25 cellular contexts compared by ENCODE assay signal in the genomic region with DNA sequence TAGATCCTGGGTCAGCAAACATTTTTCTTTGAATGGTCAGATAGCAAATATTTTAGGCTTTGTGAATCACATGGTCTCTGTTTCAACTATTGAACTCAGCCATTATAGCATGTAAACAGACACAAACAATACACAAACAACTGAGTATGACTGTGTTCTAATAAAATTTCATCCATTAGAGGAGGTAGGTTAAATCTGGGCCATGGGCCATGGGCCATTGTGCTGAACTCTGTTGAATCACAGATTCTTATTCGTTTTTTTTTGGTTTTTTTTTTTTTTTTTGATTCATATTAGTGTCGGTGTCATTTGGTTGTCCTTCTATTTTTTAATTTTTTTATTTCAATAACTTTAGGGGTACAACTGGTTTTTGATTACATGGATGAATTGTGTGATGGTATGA.
"Had no signal": no experiment of that assay in that cellular context is flagged by ENCODE, and none has a peak within 500 bp of the region (broad histone marks: within the 10 kb centered on the region; RNA-seq: fewer than 3 reads in every experiment).

No MANE protein-coding gene starts in this region.

- H3K36me3 Mint-ChIP-seq: mesothelial cell of epicardium; naive B cell; naive thymus-derived CD8-positive, alpha-beta T cell had no signal

- H3K27ac Mint-ChIP-seq: dendritic cell treated with granulocyte-macrophage colony-stimulating factor and Interleukin-4, amounts not matched to agents 40 ng/mL and 50 ng/mL, for 4 days; mesothelial cell of epicardium; naive B cell; naive thymus-derived CD8-positive, alpha-beta T cell had no signal

- H3K4me3 ChIP-seq: colonic mucosa, esophagus squamous epithelium, gastrocnemius medialis, heart right ventricle, left lung, lower lobe of right lung, mucosa of descending colon had no signal

- FAIRE-seq: islet of Langerhans, keratinocyte had no signal

- H3K27me3 ChIP-seq: colonic mucosa, esophagus squamous epithelium, gastrocnemius medialis, heart right ventricle, left lung had no signal

- H3K4me1 Mint-ChIP-seq: mesothelial cell of epicardium; naive B cell; naive thymus-derived CD8-positive, alpha-beta T cell had no signal

- H3K27ac ChIP-seq: colonic mucosa, epithelial cell of prostate, esophagus squamous epithelium, gastrocnemius medialis, heart right ventricle, left lung, lower lobe of right lung had no signal

- H3K4me1 ChIP-seq: colonic mucosa, esophagus squamous epithelium, gastrocnemius medialis, heart right ventricle, left lung, lower lobe of right lung had no signal

- DNase-seq: colonic mucosa; cortex of kidney; effector CD8-positive, alpha-beta T cell; erythroblast; esophagus squamous epithelium; foreskin fibroblast; gastrocnemius medialis; glutamatergic neuron; head of caudate nucleus; heart right ventricle; hippocampal formation; left cardiac atrium; left lung; left ventricle myocardium superior; lower lobe of right lung; mesenchymal stem cell; mucosa of descending colon; naive B cell; naive thymus-derived CD8-positive, alpha-beta T cell had no signal

- H3K9me3 ChIP-seq: colonic mucosa, gastrocnemius medialis had no signal

- H3K36me3 ChIP-seq: colonic mucosa, esophagus squamous epithelium, gastrocnemius medialis, heart right ventricle, left lung, lower lobe of right lung had no signal

- H3K27me3 Mint-ChIP-seq: dendritic cell treated with granulocyte-macrophage colony-stimulating factor and Interleukin-4, amounts not matched to agents 40 ng/mL and 50 ng/mL, for 4 days; naive B cell; naive thymus-derived CD8-positive, alpha-beta T cell had no signal

- H3K4me3 Mint-ChIP-seq: dendritic cell treated with granulocyte-macrophage colony-stimulating factor and Interleukin-4, amounts not matched to agents 40 ng/mL and 50 ng/mL, for 4 days; mesothelial cell of epicardium; naive B cell; naive thymus-derived CD8-positive, alpha-beta T cell had no signal

- ATAC-seq: esophagus mucosa; gastrocnemius medialis; heart right ventricle; left cardiac atrium; left lung; left ventricle myocardium superior; lower lobe of right lung; mucosa of descending colon; naive thymus-derived CD8-positive, alpha-beta T cell had no signal
